Comparison of ENCODE assay signal across 9 cellular contexts in genomic region chr6:42251911-42252637, GRCh38.
DNase-seq lines count a peak whose midpoint lies in the region; ATAC-seq and TF ChIP-seq lines count a peak whose summit lies in the region.
"Had no signal": no experiment of that assay in that cellular context is flagged by ENCODE, and none has a peak within 500 bp of the region (broad histone marks: within the 10 kb centered on the region; RNA-seq: fewer than 3 reads in every experiment).

No MANE protein-coding gene starts in this region.

- DNase-seq in HFF-Myc (ENCODE audit: extremely low read depth, low read depth) (peak; percentile 43), RPMI8226 (peak; percentile 88), globus pallidus (ENCODE audit: low spot score) (peak; percentile 18), cerebellar nuclear complex (lab: John Stamatoyannopoulos, UW) (no peak)
- DNase-seq in stimulated activated CD4-positive, alpha-beta T cell treated with anti-CD3 and anti-CD28 coated beads, Interleukin-4, amount 100 ng/mL, for 24 hours, result no peak
- DNase-seq: effector CD4-positive, alpha-beta T cell; stimulated activated CD4-positive, alpha-beta T cell treated with anti-CD3 and anti-CD28 coated beads, Interleukin-1b, Interleukin-23, amount 100 ng/mL, for 48 hours had no signal

- H3K4me3 ChIP-seq in HFF-Myc (replicated peaks; ENCODE audit: low read depth, low read length) (no peak overlapping the region), skin epidermis (no peak overlapping the region)

- peak overlapping the region in 14 of 21 experiments; percentile 43 to 82 (median 59) for H3K27ac ChIP-seq in skin epidermis

- TF ChIP-seq CTCF in HFF-Myc (IDR thresholded peaks at IDR 0.05; ENCODE audit: low read depth, low read length, missing control alignments), result no peak

- ATAC-seq in HG02610 (IDR thresholded peaks at IDR 0.05; ENCODE audit: unreplicated experiment), result no peak

Comparison
In these comparisons a context has a peak if more than half of its experiments do, and no peak if none do; other contexts are left out.
1. DNase-seq: peak in HFF-Myc (single experiment), RPMI8226 (single experiment) and globus pallidus (single experiment); none in cerebellar nuclear complex (0 of 2) and stimulated activated CD4-positive, alpha-beta T cell treated with anti-CD3 and anti-CD28 coated beads, Interleukin-4, amount 100 ng/mL, for 24 hours (single experiment).